7 cellular contexts compared by ENCODE assay signal in genomic region chr18:9475643-9476580, GRCh38. TPM values are rescaled to one million over a fixed set of nuclear protein-coding genes. Genes with fewer than 3 reads are reported as not detected.
DNase-seq lines count a peak whose midpoint lies in the region; FAIRE-seq and TF ChIP-seq lines count a peak whose summit lies in the region.

No MANE protein-coding gene starts in this region.

- CTCF ChIA-PET in GM10248 (lab: Yijun Ruan, JAX) = no interaction called here

- H3K36me3 Mint-ChIP-seq in progenitor cell of endocrine pancreas (ENCODE audit: insufficient read depth) = peaks cover 8% of the 10 kb centered on the region

- POLR2A ChIA-PET in GM10248 (lab: Yijun Ruan, JAX) = no interaction called here

- H3K4me3 Mint-ChIP-seq in progenitor cell of endocrine pancreas (ENCODE audit: low read depth) = peak overlapping the region; percentile 89

- H3K9me3 Mint-ChIP-seq in progenitor cell of endocrine pancreas (ENCODE audit: low read depth) = no peaks in the 10 kb centered on the region

- H3K27me3 Mint-ChIP-seq in progenitor cell of endocrine pancreas = no peaks in the 10 kb centered on the region

- H3K27ac Mint-ChIP-seq in progenitor cell of endocrine pancreas = peak overlapping the region; percentile 62

- no peak for TF ChIP-seq CTCF in GM10248 (IDR thresholded peaks at IDR 0.05; ENCODE audit: control extremely low read depth, extremely low read depth, low read depth, missing control alignments)
- TF ChIP-seq CTCF in fibroblast of pulmonary artery (IDR thresholded peaks at IDR 0.05; ENCODE audit: low read length, missing control alignments) = no peak
- TF ChIP-seq CTCF in progenitor cell of endocrine pancreas (IDR thresholded peaks at IDR 0.05; ENCODE audit: unreplicated experiment) = no peak

- DNase-seq in GM10248 (ENCODE audit: extremely low spot score) (peak; percentile 81), H54 (ENCODE audit: insufficient read length, low spot score) (peak; percentile 54), NCI-H2171 (lab: John Stamatoyannopoulos, UW) (peak; percentile 61), activated T-cell treated with anti-CD3 and anti-CD28 coated beads for 4 hours (peak; percentile 39), fibroblast of pulmonary artery (ENCODE audit: low read depth) (peak; percentile 29), progenitor cell of endocrine pancreas (ENCODE audit: low spot score, unreplicated experiment) (no peak), middle frontal gyrus (ENCODE audit: extremely low spot score, low spot score) (no peak)

- peak; percentile 71 for FAIRE-seq in H54 (lab: Jason Lieb, UNC)

- peaks cover 12% of the 10 kb centered on the region for H3K4me1 Mint-ChIP-seq in progenitor cell of endocrine pancreas (ENCODE audit: low read depth)

- peak; percentile 71; the same call in 1 of the 2 replicates for TF ChIP-seq POLR2A in H54 (IDR thresholded peaks at IDR 0.05; ENCODE audit: low read depth, low read length)

- H3K4me3 ChIP-seq in fibroblast of pulmonary artery (replicated peaks; ENCODE audit: low read depth, low read length) = peak overlapping the region; percentile 91

RNA-seq across cellular contexts. Expression of gene RALBP1, which starts 0.6 kb away (rescaled TPM):
- total RNA-seq in progenitor cell of endocrine pancreas = 40.8 and 42.2 TPM in 2 replicates

Comparison
In these comparisons a context has a peak if more than half of its experiments do, and no peak if none do; other contexts are left out.
1. DNase-seq: peak in GM10248 (single experiment), H54 (single experiment), NCI-H2171 (single experiment), activated T-cell treated with anti-CD3 and anti-CD28 coated beads for 4 hours (single experiment) and fibroblast of pulmonary artery (single experiment); none in progenitor cell of endocrine pancreas (single experiment) and middle frontal gyrus (single experiment).